ENCODE assay signal across 9 cellular contexts in genomic region chr9:121736964-121737462, GRCh38.
DNase-seq lines count a peak whose midpoint lies in the region; ATAC-seq and TF ChIP-seq lines count a peak whose summit lies in the region.
"Had no signal": no experiment of that assay in that cellular context is flagged by ENCODE, and none has a peak within 500 bp of the region (broad histone marks: within the 10 kb centered on the region; RNA-seq: fewer than 3 reads in every experiment).

No MANE protein-coding gene starts in this region.

- H3K4me1 ChIP-seq in muscle layer of colon (ENCODE audit: insufficient read depth, low read length) = peaks cover 85% of the 10 kb centered on the region
- H3K4me1 ChIP-seq in uterus = peaks cover 7 to 16% of the 10 kb centered on the region in 2 donors
- no peaks in the 10 kb centered on the region for H3K4me1 ChIP-seq in CD4-positive, alpha-beta memory T cell (ENCODE audit: insufficient read depth, low read length)

- H3K27me3 Mint-ChIP-seq in activated naive CD4-positive, alpha-beta T cell treated with anti-CD3 and anti-CD28 coated beads for 36 hours (ENCODE audit: low read depth) = peaks cover 41% of the 10 kb centered on the region
- peaks cover 92% of the 10 kb centered on the region for H3K27me3 Mint-ChIP-seq in activated naive CD4-positive, alpha-beta T cell treated with anti-CD3 and anti-CD28 coated beads, Interleukin-2, amount 10 ng/mL, durations not matched to agents 7 days and 5 days
- H3K27me3 Mint-ChIP-seq in CD4-positive, alpha-beta memory T cell = peaks cover 26 to 36% of the 10 kb centered on the region in 2 donors
- peaks cover 22% of the 10 kb centered on the region for H3K27me3 Mint-ChIP-seq in activated CD8-positive, alpha-beta T cell treated with anti-CD3 and anti-CD28 coated beads for 36 hours

- peak overlapping the region in 1 of 2 donors; percentile 24 for H3K4me3 ChIP-seq in muscle layer of colon (ENCODE audit: low read depth in 1 of 2, low read length in 2 of 2)
- H3K4me3 ChIP-seq in uterus = peak overlapping the region; percentile 37 to 51
- no peak overlapping the region for H3K4me3 ChIP-seq in CD4-positive, alpha-beta memory T cell (ENCODE audit: low read length in 2 of 2)

- H3K27ac ChIP-seq in epithelial cell of prostate (peak overlapping the region; percentile 67), muscle layer of colon (ENCODE audit: low read depth, low read length) (peak overlapping the region; percentile 60), uterus (peak overlapping the region; percentile 85 to 89)
- H3K27ac ChIP-seq in CD4-positive, alpha-beta memory T cell (ENCODE audit: low read depth, low read length) = no peak overlapping the region

- POLR2A ChIA-PET in CD4-positive, alpha-beta memory T cell (lab: Charles Lee; ENCODE audit: partially characterized antibody) = no interaction called here
- POLR2A ChIA-PET in activated CD8-positive, alpha-beta T cell treated with anti-CD3 and anti-CD28 coated beads for 36 hours (lab: Charles Lee) = no interaction called here

- no peaks in the 10 kb centered on the region for H3K27me3 ChIP-seq in muscle layer of colon (ENCODE audit: control insufficient read depth in 1 of 2, insufficient read depth in 2 of 2, low read length in 2 of 2)
- H3K27me3 ChIP-seq in uterus = no peaks in the 10 kb centered on the region
- no peaks in the 10 kb centered on the region for H3K27me3 ChIP-seq in CD4-positive, alpha-beta memory T cell (ENCODE audit: insufficient read depth, low read length)

- DNase-seq in activated naive CD4-positive, alpha-beta T cell treated with anti-CD3 and anti-CD28 coated beads for 36 hours = no peak
- no peak for DNase-seq in activated naive CD4-positive, alpha-beta T cell treated with anti-CD3 and anti-CD28 coated beads, Interleukin-2, amount 10 ng/mL, durations not matched to agents 7 days and 5 days
- DNase-seq in epithelial cell of prostate (ENCODE audit: low read depth, low spot score) (no peak), uterus (peak in 1 of 2 donors; percentile 53), KBM-7 (no peak)
- no peak for DNase-seq in CD4-positive, alpha-beta memory T cell
- DNase-seq in activated CD8-positive, alpha-beta T cell treated with anti-CD3 and anti-CD28 coated beads for 36 hours = no peak
- DNase-seq: NCI-H1417 had no signal

- H3K27ac Mint-ChIP-seq in activated naive CD4-positive, alpha-beta T cell treated with anti-CD3 and anti-CD28 coated beads for 36 hours = no peak overlapping the region
- no peak overlapping the region for H3K27ac Mint-ChIP-seq in activated naive CD4-positive, alpha-beta T cell treated with anti-CD3 and anti-CD28 coated beads, Interleukin-2, amount 10 ng/mL, durations not matched to agents 7 days and 5 days
- no peak overlapping the region for H3K27ac Mint-ChIP-seq in CD4-positive, alpha-beta memory T cell
- no peak overlapping the region for H3K27ac Mint-ChIP-seq in activated CD8-positive, alpha-beta T cell treated with anti-CD3 and anti-CD28 coated beads for 36 hours

- H3K36me3 Mint-ChIP-seq in activated naive CD4-positive, alpha-beta T cell treated with anti-CD3 and anti-CD28 coated beads for 36 hours (ENCODE audit: low read depth) = no peaks in the 10 kb centered on the region
- no peaks in the 10 kb centered on the region for H3K36me3 Mint-ChIP-seq in activated naive CD4-positive, alpha-beta T cell treated with anti-CD3 and anti-CD28 coated beads, Interleukin-2, amount 10 ng/mL, durations not matched to agents 7 days and 5 days
- H3K36me3 Mint-ChIP-seq in CD4-positive, alpha-beta memory T cell = no peaks in the 10 kb centered on the region
- no peaks in the 10 kb centered on the region for H3K36me3 Mint-ChIP-seq in activated CD8-positive, alpha-beta T cell treated with anti-CD3 and anti-CD28 coated beads for 36 hours (ENCODE audit: low read depth)

- in situ Hi-C loops in KBM-7 (cut with MboI; ENCODE audit: low pct_unique_long_range_greater_than_20kb, low sequenced_read_pairs) = no loop called here

- H3K36me3 ChIP-seq in muscle layer of colon (ENCODE audit: insufficient read depth, low read length) (no peaks in the 10 kb centered on the region), uterus (no peaks in the 10 kb centered on the region)
- no peaks in the 10 kb centered on the region for H3K36me3 ChIP-seq in CD4-positive, alpha-beta memory T cell (ENCODE audit: insufficient read depth, low read length)

- TF ChIP-seq POLR2A in uterus (IDR thresholded peaks at IDR 0.05) = peak in 1 of 2 donors; percentile 11

- CTCF ChIA-PET in activated naive CD4-positive, alpha-beta T cell treated with anti-CD3 and anti-CD28 coated beads for 36 hours (lab: Charles Lee) = interaction anchor here (1.1 kb wide), 1 partner anchor 49 kb away, joined by 3 read pairs; no protein-coding TSS in a partner anchor
- CTCF ChIA-PET in activated naive CD4-positive, alpha-beta T cell treated with anti-CD3 and anti-CD28 coated beads, Interleukin-2, amount 10 ng/mL, durations not matched to agents 7 days and 5 days (lab: Charles Lee) = no interaction called here
- CTCF ChIA-PET in CD4-positive, alpha-beta memory T cell (lab: Charles Lee; ENCODE audit: partially characterized antibody) = no interaction called here
- CTCF ChIA-PET in activated CD8-positive, alpha-beta T cell treated with anti-CD3 and anti-CD28 coated beads for 36 hours (lab: Charles Lee) = interaction anchor here (1.5 kb wide), 1 partner anchor 50 kb away, joined by 4 read pairs; no protein-coding TSS in a partner anchor

- H3K9ac ChIP-seq in muscle layer of colon (ENCODE audit: low read length) = no peak overlapping the region

- ATAC-seq in activated CD8-positive, alpha-beta T cell treated with anti-CD3 and anti-CD28 coated beads for 36 hours = no peak

- no peaks in the 10 kb centered on the region for H3K9me3 Mint-ChIP-seq in activated naive CD4-positive, alpha-beta T cell treated with anti-CD3 and anti-CD28 coated beads for 36 hours
- H3K9me3 Mint-ChIP-seq in activated naive CD4-positive, alpha-beta T cell treated with anti-CD3 and anti-CD28 coated beads, Interleukin-2, amount 10 ng/mL, durations not matched to agents 7 days and 5 days = no peaks in the 10 kb centered on the region
- H3K9me3 Mint-ChIP-seq in CD4-positive, alpha-beta memory T cell = peaks cover 0 to 2% (median 0%) of the 10 kb centered on the region in 8 donors
- no peaks in the 10 kb centered on the region for H3K9me3 Mint-ChIP-seq in activated CD8-positive, alpha-beta T cell treated with anti-CD3 and anti-CD28 coated beads for 36 hours

- H3K4me1 Mint-ChIP-seq in activated naive CD4-positive, alpha-beta T cell treated with anti-CD3 and anti-CD28 coated beads for 36 hours (ENCODE audit: low read depth) = peaks cover 7% of the 10 kb centered on the region
- H3K4me1 Mint-ChIP-seq in activated naive CD4-positive, alpha-beta T cell treated with anti-CD3 and anti-CD28 coated beads, Interleukin-2, amount 10 ng/mL, durations not matched to agents 7 days and 5 days = peaks cover 6% of the 10 kb centered on the region
- peaks cover 0 to 5% (median 2%) of the 10 kb centered on the region in 4 donors for H3K4me1 Mint-ChIP-seq in CD4-positive, alpha-beta memory T cell
- H3K4me1 Mint-ChIP-seq in activated CD8-positive, alpha-beta T cell treated with anti-CD3 and anti-CD28 coated beads for 36 hours (ENCODE audit: low read depth) = peaks cover 23% of the 10 kb centered on the region

- no peak for TF ChIP-seq CTCF in uterus (IDR thresholded peaks at IDR 0.05)
- no peak for TF ChIP-seq CTCF in activated CD8-positive, alpha-beta T cell treated with anti-CD3 and anti-CD28 coated beads for 36 hours (IDR thresholded peaks at IDR 0.05)

- H3K9me3 ChIP-seq in muscle layer of colon (ENCODE audit: low read length) (no peaks in the 10 kb centered on the region), uterus (no peaks in the 10 kb centered on the region)
- no peaks in the 10 kb centered on the region for H3K9me3 ChIP-seq in CD4-positive, alpha-beta memory T cell (ENCODE audit: control insufficient read depth in 1 of 2, low read length in 2 of 2)

- H3K4me3 Mint-ChIP-seq in activated naive CD4-positive, alpha-beta T cell treated with anti-CD3 and anti-CD28 coated beads for 36 hours = peak overlapping the region; percentile 43
- no peak overlapping the region for H3K4me3 Mint-ChIP-seq in activated naive CD4-positive, alpha-beta T cell treated with anti-CD3 and anti-CD28 coated beads, Interleukin-2, amount 10 ng/mL, durations not matched to agents 7 days and 5 days
- H3K4me3 Mint-ChIP-seq in CD4-positive, alpha-beta memory T cell = no peak overlapping the region
- H3K4me3 Mint-ChIP-seq in activated CD8-positive, alpha-beta T cell treated with anti-CD3 and anti-CD28 coated beads for 36 hours = no peak overlapping the region

- intact Hi-C loops in activated naive CD4-positive, alpha-beta T cell treated with anti-CD3 and anti-CD28 coated beads for 36 hours (cut with micrococcal nuclease) = no loop called here
- intact Hi-C loops in uterus (cut with DNase I; ENCODE audit: low total_unique reads) = no loop called here
- intact Hi-C loops in CD4-positive, alpha-beta memory T cell (cut with micrococcal nuclease) = no loop called here
- intact Hi-C loops in activated CD8-positive, alpha-beta T cell treated with anti-CD3 and anti-CD28 coated beads for 36 hours (cut with micrococcal nuclease) = no loop called here

Comparison
In these comparisons a context has a peak if more than half of its experiments do, and no peak if none do; other contexts are left out.
1. CTCF ChIA-PET loops: an anchor here in activated naive CD4-positive, alpha-beta T cell treated with anti-CD3 and anti-CD28 coated beads for 36 hours (1.1 kb wide) and activated CD8-positive, alpha-beta T cell treated with anti-CD3 and anti-CD28 coated beads for 36 hours (1.5 kb wide); none called in activated naive CD4-positive, alpha-beta T cell treated with anti-CD3 and anti-CD28 coated beads, Interleukin-2, amount 10 ng/mL, durations not matched to agents 7 days and 5 days and CD4-positive, alpha-beta memory T cell.
2. H3K4me3 ChIP-seq: peak in uterus (2 of 2); none in CD4-positive, alpha-beta memory T cell (0 of 2).